18 cellular contexts compared by ENCODE assay signal in the genomic region with DNA sequence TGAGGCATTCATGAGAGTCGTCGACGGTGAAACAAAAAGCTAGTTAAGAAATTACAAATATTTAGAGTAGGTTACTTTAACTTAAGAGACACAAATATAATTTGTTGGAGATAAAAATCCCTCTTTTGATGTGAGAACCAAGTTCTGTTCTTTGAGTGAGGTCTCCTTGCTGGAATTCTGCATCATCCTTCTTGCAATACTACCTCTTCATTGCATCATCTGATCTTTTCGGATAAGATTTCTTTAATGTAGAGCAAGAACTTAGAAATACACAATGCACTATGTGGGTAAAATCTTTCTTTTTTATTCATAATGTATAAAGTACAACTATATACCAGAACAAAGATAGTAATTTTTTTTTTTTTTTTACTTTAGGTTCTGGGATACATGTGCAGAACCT.
DNase-seq lines count a peak whose midpoint lies in the region; ATAC-seq and TF ChIP-seq lines count a peak whose summit lies in the region.
"Had no signal": no experiment of that assay in that cellular context is flagged by ENCODE, and none has a peak within 500 bp of the region (broad histone marks: within the 10 kb centered on the region; RNA-seq: fewer than 3 reads in every experiment).

No MANE protein-coding gene starts in this region.

- H3K27ac Mint-ChIP-seq in WTC11, result 0 out of 2 replicates have a peak overlapping the region, but pooled peaks have one; percentile 30
- H3K27ac Mint-ChIP-seq: activated T-helper 1 cell treated with anti-CD3 and anti-CD28 coated beads, Interleukin-12 subunit alpha, Interleukin-12 subunit beta, Interleukin-2, Interleukin-4 antibody, amounts not matched to agents 30 ng/mL and 10 ng/mL and 1 ng/mL, durations not matched to agents 14 hours and 24 hours and 36 hours; CD14-positive monocyte; stimulated activated memory B cell treated with anti-CD40 and anti-IgM and Interleukin-4, amounts not matched to agents 10 μg/mL and 1 μg/mL and 100 μg/mL, for 72 hours had no signal

- CTCF ChIA-PET in WTC11 (lab: Charles Lee), result interaction anchor here (1.3 kb wide), 1 partner anchor 167 kb away, joined by 3 read pairs; no protein-coding TSS in a partner anchor

- peak; percentile 62 for DNase-seq in GM03348 (ENCODE audit: low spot score)
- no peak for DNase-seq in WTC11 (ENCODE audit: low spot score)
- DNase-seq in fibroblast of peridontal ligament (ENCODE audit: extremely low read depth), result peak; percentile 88
- DNase-seq in activated CD4-positive, alpha-beta T cell treated with anti-CD3 and anti-CD28 coated beads for 4 hours, result no peak
- DNase-seq in middle frontal gyrus (ENCODE audit: extremely low spot score, low spot score), result no peak
- no peak for DNase-seq in hypothalamus (lab: John Stamatoyannopoulos, UW)
- DNase-seq: amygdala, H9, immature natural killer cell, KBM-7, NCI-H1105 treated with DMSO at 0.1 percent for 48 hours, NCI-H226, SHP77 treated with DMSO at 0.1 percent for 48 hours had no signal

- no peak overlapping the region for H3K4me3 Mint-ChIP-seq in WTC11
- H3K4me3 Mint-ChIP-seq: activated T-helper 1 cell treated with anti-CD3 and anti-CD28 coated beads, Interleukin-12 subunit alpha, Interleukin-12 subunit beta, Interleukin-2, Interleukin-4 antibody, amounts not matched to agents 30 ng/mL and 10 ng/mL and 1 ng/mL, durations not matched to agents 14 hours and 24 hours and 36 hours; H9; immature natural killer cell; stimulated activated memory B cell treated with anti-CD40 and anti-IgM and Interleukin-4, amounts not matched to agents 10 μg/mL and 1 μg/mL and 100 μg/mL, for 72 hours had no signal

- no peaks in the 10 kb centered on the region for H3K36me3 Mint-ChIP-seq in WTC11
- H3K36me3 Mint-ChIP-seq: CD14-positive monocyte; immature natural killer cell; stimulated activated memory B cell treated with anti-CD40 and anti-IgM and Interleukin-4, amounts not matched to agents 10 μg/mL and 1 μg/mL and 100 μg/mL, for 72 hours had no signal

- ATAC-seq in WTC11, result no peak
- ATAC-seq: stimulated activated memory B cell treated with anti-CD40 and anti-IgM and Interleukin-4, amounts not matched to agents 10 μg/mL and 1 μg/mL and 100 μg/mL, for 72 hours had no signal

- H3K9me3 ChIP-seq in skeletal muscle satellite cell (replicated peaks; ENCODE audit: low read length), result no peaks in the 10 kb centered on the region

- peak overlapping the region; percentile 36 for H3K9ac ChIP-seq in skeletal muscle satellite cell (ENCODE audit: low read depth, low read length)

- peaks cover 18% of the 10 kb centered on the region for H3K4me1 Mint-ChIP-seq in WTC11
- H3K4me1 Mint-ChIP-seq: CD14-positive monocyte had no signal

- no peaks in the 10 kb centered on the region for H3K36me3 ChIP-seq in skeletal muscle satellite cell (ENCODE audit: insufficient read depth, low read length)

- H3K4me3 ChIP-seq in skeletal muscle satellite cell (ENCODE audit: low read length), result no peak overlapping the region
- H3K4me3 ChIP-seq: skin epidermis had no signal

- no peak for TF ChIP-seq CTCF in WTC11 (IDR thresholded peaks at IDR 0.05)

- peak overlapping the region; percentile 29 for H3K4me2 ChIP-seq in skeletal muscle satellite cell (ENCODE audit: low read length)

- peaks cover 12% of the 10 kb centered on the region for H3K4me1 ChIP-seq in skeletal muscle satellite cell (ENCODE audit: control insufficient read depth, insufficient read depth, low read length)

- peaks cover 2% of the 10 kb centered on the region; the same call in 1 of the 2 replicates for H3K27me3 Mint-ChIP-seq in WTC11 (ENCODE audit: low read depth)

- POLR2A ChIA-PET in WTC11 (lab: Charles Lee), result no interaction called here

- no peaks in the 10 kb centered on the region for H3K9me3 Mint-ChIP-seq in WTC11
- H3K9me3 Mint-ChIP-seq: activated T-helper 1 cell treated with anti-CD3 and anti-CD28 coated beads, Interleukin-12 subunit alpha, Interleukin-12 subunit beta, Interleukin-2, Interleukin-4 antibody, amounts not matched to agents 30 ng/mL and 10 ng/mL and 1 ng/mL, durations not matched to agents 14 hours and 24 hours and 36 hours; H9; immature natural killer cell; stimulated activated memory B cell treated with anti-CD40 and anti-IgM and Interleukin-4, amounts not matched to agents 10 μg/mL and 1 μg/mL and 100 μg/mL, for 72 hours had no signal

- peaks cover 6% of the 10 kb centered on the region for H3K27me3 ChIP-seq in skeletal muscle satellite cell (ENCODE audit: control insufficient read depth, insufficient read depth, low read length)

TF ChIP-seq in WTC11, 78 proteins besides CTCF, POLR2A, EP300 and RAD21:
- TF ChIP-seq IRF2 (CRISPR knock-in tag; IDR thresholded peaks at IDR 0.05; ENCODE audit: borderline replicate concordance, low read depth), result no peak
- peak; percentile 83 for TF ChIP-seq GABPB1 (CRISPR knock-in tag; IDR thresholded peaks at IDR 0.05)

Comparison
In these comparisons a context has a peak if more than half of its experiments do, and no peak if none do; other contexts are left out.
1. DNase-seq: peak in GM03348 (single experiment) and fibroblast of peridontal ligament (single experiment); none in WTC11 (single experiment), activated CD4-positive, alpha-beta T cell treated with anti-CD3 and anti-CD28 coated beads for 4 hours (0 of 2), middle frontal gyrus (single experiment) and hypothalamus (0 of 51).